In genomic region chr16:74623214-74623842, GRCh38 we compare ENCODE assay signal across 9 cellular contexts. TPM values are rescaled to one million over a fixed set of nuclear protein-coding genes. Genes with fewer than 3 reads are reported as not detected.
DNase-seq lines count a peak whose midpoint lies in the region; TF ChIP-seq lines count a peak whose summit lies in the region.
"Had no signal": no experiment of that assay in that cellular context is flagged by ENCODE, and none has a peak within 500 bp of the region (broad histone marks: within the 10 kb centered on the region; RNA-seq: fewer than 3 reads in every experiment).

No MANE protein-coding gene starts in this region.

- no peak for TF ChIP-seq EP300 in transverse colon (IDR thresholded peaks at IDR 0.05; ENCODE audit: low read depth)

- H3K4me3 ChIP-seq in brain microvascular endothelial cell (ENCODE audit: low read depth, low read length) (no peak overlapping the region), kidney epithelial cell (ENCODE audit: low read depth, low read length) (no peak overlapping the region), transverse colon (no peak overlapping the region)
- H3K4me3 ChIP-seq: HAP-1 had no signal

- no peak for TF ChIP-seq POLR2A in transverse colon (IDR thresholded peaks at IDR 0.05)

- intact Hi-C loops in transverse colon (cut with DNase I; ENCODE audit: low total_unique reads) = loop anchor here (10.0 kb wide), 1 partner anchor 139 kb away; no protein-coding TSS in a partner anchor

- in situ Hi-C loops in G401 (cut with HindIII; ENCODE audit: low sequenced_read_pairs) = no loop called here
- in situ Hi-C loops in brain microvascular endothelial cell (cut with HindIII; ENCODE audit: low pct_ligation_motif_present, low sequenced_read_pairs) = no loop called here
- in situ Hi-C loops in transverse colon (cut with MboI; ENCODE audit: low pct_ligation_motif_present in 1 of 4, low pct_unique_long_range_greater_than_20kb in 1 of 4, low sequenced_read_pairs in 3 of 4) = loop anchor here in 3 of 4 donors (25.0 kb wide), 3 partner anchors 136 to 311 kb away; no protein-coding TSS in a partner anchor

- 31 to 42% methylated on average over 3 to 4 of the region's 4 CpGs for WGBS in transverse colon (ENCODE audit: low coverage in 1 of 2), 2 donors

- H3K27ac ChIP-seq in 22Rv1 (no peak overlapping the region; the same call in 1 of the 2 replicates), brain microvascular endothelial cell (no peak overlapping the region), transverse colon (no peak overlapping the region)

- H3K9me3 ChIP-seq in transverse colon = no peaks in the 10 kb centered on the region
- H3K9me3 ChIP-seq: HAP-1 had no signal

- H3K36me3 ChIP-seq in brain microvascular endothelial cell (replicated peaks) (peaks cover 35% of the 10 kb centered on the region), kidney epithelial cell (ENCODE audit: control insufficient read depth, insufficient read depth, low read length) (peaks cover 4% of the 10 kb centered on the region), transverse colon (peaks cover 0 to 37% (median 17%) of the 10 kb centered on the region in 4 donors)

- no peaks in the 10 kb centered on the region for H3K4me1 ChIP-seq in transverse colon
- H3K4me1 ChIP-seq: HAP-1 had no signal

- peak; percentile 76 for DNase-seq in G401 (ENCODE audit: low spot score)
- DNase-seq in NCI-H1694 treated with DMSO at 0.1 percent for 48 hours (lab: John Stamatoyannopoulos, UW) = peak; percentile 10
- no peak for DNase-seq in brain microvascular endothelial cell
- peak; percentile 23 for DNase-seq in kidney epithelial cell (ENCODE audit: low read depth)
- DNase-seq in transverse colon = no peak
- DNase-seq in activated CD4-positive, CD25-positive, alpha-beta regulatory T cell (lab: John Stamatoyannopoulos, UW) = no peak
- no peak for DNase-seq in GDM1 (lab: John Stamatoyannopoulos, UW)

- no peaks in the 10 kb centered on the region for H3K27me3 ChIP-seq in brain microvascular endothelial cell (replicated peaks)
- H3K27me3 ChIP-seq in kidney epithelial cell (ENCODE audit: control insufficient read depth, insufficient read depth, low read length) = no peaks in the 10 kb centered on the region
- no peaks in the 10 kb centered on the region for H3K27me3 ChIP-seq in transverse colon

- TF ChIP-seq CTCF in 22Rv1 (IDR thresholded peaks at IDR 0.05) (peak; percentile 77), brain microvascular endothelial cell (IDR thresholded peaks at IDR 0.05; ENCODE audit: low read depth, low read length, missing control alignments) (peak; percentile 57), kidney epithelial cell (IDR thresholded peaks at IDR 0.05; ENCODE audit: insufficient read depth, low read length, poor library complexity, severe bottlenecking) (peak; percentile 44), transverse colon (IDR thresholded peaks at IDR 0.05) (peak; percentile 51 to 71 (median 59))

RNA-seq across cellular contexts. Expression of gene GLG1, which starts 16.4 kb away (rescaled TPM):
- total RNA-seq in G401 (2014; rRNA removed; shearing (Covaris generic)) = 47.3 and 78.4 TPM in 2 replicates
- total RNA-seq in kidney epithelial cell (108 and 110 TPM in 2 replicates), transverse colon (100 to 1,000 TPM in 3 of 4 donors, 10 to 100 TPM in 1; 77.0 to 154 (median 127) TPM)

RNA-seq across cellular contexts. Expression of gene RFWD3, which starts 43.3 kb away (rescaled TPM):
- total RNA-seq in G401 (2014; rRNA removed; shearing (Covaris generic)) = 32.3 and 40.4 TPM in 2 replicates
- total RNA-seq in kidney epithelial cell (25.9 and 35.4 TPM in 2 replicates), transverse colon (10 to 100 TPM in 3 of 4 donors, 1 to 10 TPM in 1; 2.8 to 23.9 (median 19.2) TPM)

Comparison
In these comparisons a context has a peak if more than half of its experiments do, and no peak if none do; other contexts are left out.
1. DNase-seq: peak in G401 (single experiment), NCI-H1694 treated with DMSO at 0.1 percent for 48 hours (single experiment) and kidney epithelial cell (single experiment); none in brain microvascular endothelial cell (single experiment), transverse colon (single experiment), activated CD4-positive, CD25-positive, alpha-beta regulatory T cell (0 of 4) and GDM1 (single experiment).
2. in situ Hi-C loops: an anchor here in transverse colon (25.0 kb wide); none called in G401 and brain microvascular endothelial cell.
3. Peak in every context shown above with its lines, with median percentiles within 50 percentile points of each other: CTCF ChIP-seq.